ENCODE assay signal across 8 cellular contexts in the genomic region with DNA sequence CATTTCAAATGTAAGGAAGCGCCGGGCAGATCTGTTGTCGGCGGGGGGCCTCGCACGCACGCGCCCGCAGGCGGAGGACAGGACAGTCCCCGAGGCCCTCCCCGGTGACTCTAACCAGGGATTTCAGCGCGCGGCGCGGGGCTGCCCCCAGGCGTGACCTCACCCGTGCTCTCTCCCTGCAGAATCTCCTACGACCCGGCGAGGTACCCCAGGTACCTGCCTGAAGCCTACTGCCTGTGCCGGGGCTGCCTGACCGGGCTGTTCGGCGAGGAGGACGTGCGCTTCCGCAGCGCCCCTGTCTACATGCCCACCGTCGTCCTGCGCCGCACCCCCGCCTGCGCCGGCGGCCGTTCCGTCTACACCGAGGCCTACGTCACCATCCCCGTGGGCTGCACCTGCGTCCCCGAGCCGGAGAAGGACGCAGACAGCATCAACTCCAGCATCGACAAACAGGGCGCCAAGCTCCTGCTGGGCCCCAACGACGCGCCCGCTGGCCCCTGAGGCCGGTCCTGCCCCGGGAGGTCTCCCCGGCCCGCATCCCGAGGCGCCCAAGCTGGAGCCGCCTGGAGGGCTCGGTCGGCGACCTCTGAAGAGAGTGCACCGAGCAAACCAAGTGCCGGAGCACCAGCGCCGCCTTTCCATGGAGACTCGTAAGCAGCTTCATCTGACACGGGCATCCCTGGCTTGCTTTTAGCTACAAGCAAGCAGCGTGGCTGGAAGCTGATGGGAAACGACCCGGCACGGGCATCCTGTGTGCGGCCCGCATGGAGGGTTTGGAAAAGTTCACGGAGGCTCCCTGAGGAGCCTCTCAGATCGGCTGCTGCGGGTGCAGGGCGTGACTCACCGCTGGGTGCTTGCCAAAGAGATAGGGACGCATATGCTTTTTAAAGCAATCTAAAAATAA. TPM values are rescaled to one million over a fixed set of nuclear protein-coding genes. Genes with fewer than 3 reads are reported as not detected.
DNase-seq lines count a peak whose midpoint lies in the region; ATAC-seq and TF ChIP-seq lines count a peak whose summit lies in the region.

No MANE protein-coding gene starts in this region.

- H3K27ac ChIP-seq in VCaP = peak overlapping the region; percentile 53; the same call in 1 of the 2 replicates

- TF ChIP-seq CTCF in VCaP (conservative IDR thresholded peaks at IDR 0.05) (peak; percentile 39), fibroblast of pulmonary artery (IDR thresholded peaks at IDR 0.05; ENCODE audit: low read length, missing control alignments) (no peak), omental fat pad (IDR thresholded peaks at IDR 0.05) (no peak)

- ATAC-seq in omental fat pad (ENCODE audit: low FRiP score) = peak; percentile 45
- no peak for ATAC-seq in HG02885 (IDR thresholded peaks at IDR 0.05; ENCODE audit: poor library complexity, unreplicated experiment)
- no peak for ATAC-seq in GM21367 (IDR thresholded peaks at IDR 0.05; ENCODE audit: unreplicated experiment)

- DNase-seq in SIG-M5 treated with dmso at 0.1 percent for 504 hours (lab: John Stamatoyannopoulos, UW; ENCODE audit: unreplicated experiment) (peak; percentile 15), SIG-M5 (lab: John Stamatoyannopoulos, UW) (no peak), fibroblast of pulmonary artery (ENCODE audit: low read depth) (peak; percentile 60), omental fat pad (ENCODE audit: low spot score) (no peak), mesenteric fat pad (ENCODE audit: low spot score) (no peak)

- H3K4me3 ChIP-seq in fibroblast of pulmonary artery (replicated peaks; ENCODE audit: low read depth, low read length) = peak overlapping the region; percentile 33

RNA-seq across cellular contexts. Expression of a gene that starts 18.2 kb away (rescaled TPM):
- total RNA-seq in omental fat pad (1 to 10 TPM; 2.1 to 3.5 (median 2.5) TPM), mesenteric fat pad (2.2 TPM)

RNA-seq across cellular contexts. Expression of a gene that starts 52.1 kb away (rescaled TPM):
- total RNA-seq in omental fat pad (10 to 100 TPM in 3 of 4 donors, 1 to 10 TPM in 1; 7.4 to 20.0 (median 13.4) TPM), mesenteric fat pad (9.0 TPM)

Comparison
In these comparisons a context has a peak if more than half of its experiments do, and no peak if none do; other contexts are left out.
1. DNase-seq: peak in SIG-M5 treated with dmso at 0.1 percent for 504 hours (single experiment) and fibroblast of pulmonary artery (single experiment); none in SIG-M5 (single experiment), omental fat pad (single experiment) and mesenteric fat pad (single experiment).